In genomic region chr15:22226034-22226790, GRCh38 we compare ENCODE assay signal across 1 cellular context.
TF ChIP-seq lines count a peak whose summit lies in the region.

No MANE protein-coding gene starts in this region.

TF ChIP-seq in GM23338, 12 proteins besides CTCF, POLR2A, EP300 and RAD21 (continued from another document):
- TF ChIP-seq ZNF462 (CRISPR knock-in tag; IDR thresholded peaks at IDR 0.05) (no peak), EZH2 (IDR thresholded peaks at IDR 0.05; ENCODE audit: low read depth, unreplicated experiment) (no peak), JUNB (IDR thresholded peaks at IDR 0.05; ENCODE audit: unreplicated experiment) (no peak), STAT1 (IDR thresholded peaks at IDR 0.05; ENCODE audit: unreplicated experiment) (no peak), ZNF114 (CRISPR knock-in tag; IDR thresholded peaks at IDR 0.05) (no peak), EZH2phosphoT487 (IDR thresholded peaks at IDR 0.05; ENCODE audit: unreplicated experiment) (no peak), ETS1 (IDR thresholded peaks at IDR 0.05) (no peak), CREB1 (CRISPR knock-in tag; IDR thresholded peaks at IDR 0.05; ENCODE audit: low read depth) (no peak), POLR2AphosphoS5 (IDR thresholded peaks at IDR 0.05; ENCODE audit: low read depth) (no peak)
TF ChIP-seq in GM23338: peak in this region for 0.
